8 cellular contexts compared by ENCODE assay signal in genomic region chr11:129364143-129364654, GRCh38. TPM values are rescaled to one million over a fixed set of nuclear protein-coding genes. Genes with fewer than 3 reads are reported as not detected.
A peak's percentile ranks its signal among the peaks of the same experiment; 100 is the strongest.
DNase-seq lines count a peak whose midpoint lies in the region; ATAC-seq and TF ChIP-seq lines count a peak whose summit lies in the region.

No MANE protein-coding gene starts in this region.

- no peaks in the 10 kb centered on the region for H3K9me3 ChIP-seq in adrenal gland (replicated peaks in 1 of 3)
- H3K9me3 ChIP-seq in right cardiac atrium (ENCODE audit: control insufficient read depth, low read length), result no peaks in the 10 kb centered on the region
- no peaks in the 10 kb centered on the region for H3K9me3 ChIP-seq in gastrocnemius medialis

- ATAC-seq in HG02678 (IDR thresholded peaks at IDR 0.05; ENCODE audit: unreplicated experiment), result peak; percentile 100
- peak; percentile 96 for ATAC-seq in right cardiac atrium
- peak in 1 of 2 donors; percentile 86 for ATAC-seq in gastrocnemius medialis

- no peak for TF ChIP-seq POLR2A in adrenal gland (IDR thresholded peaks at IDR 0.05)
- TF ChIP-seq POLR2A in gastrocnemius medialis (IDR thresholded peaks at IDR 0.05), result no peak

- no peak overlapping the region for H3K27ac ChIP-seq in adrenal gland
- no peak overlapping the region for H3K27ac ChIP-seq in right cardiac atrium (ENCODE audit: low read length)
- no peak overlapping the region for H3K27ac ChIP-seq in gastrocnemius medialis

- in situ Hi-C loops in GM13976 (cut with MboI; ENCODE audit: low sequenced_read_pairs, unreplicated experiment), result loop anchor here (25.0 kb wide), 1 partner anchor 373 kb away; no protein-coding TSS in a partner anchor
- in situ Hi-C loops in gastrocnemius medialis (cut with MboI; ENCODE audit: low sequenced_read_pairs in 4 of 4), result loop anchor here (10.0 to 25.0 kb wide), 2 partner anchors 373 to 391 kb away; no protein-coding TSS in a partner anchor

- DNase-seq in GM13976 (ENCODE audit: low spot score) (peak; percentile 70), NCI-H1105 (lab: John Stamatoyannopoulos, UW) (peak; percentile 95), SW 1271 (lab: John Stamatoyannopoulos, UW) (peak; percentile 59 to 83), adrenal gland (peak; percentile 79 to 89 (median 87)), right cardiac atrium (peak; percentile 84 to 87 (median 86)), gastrocnemius medialis (peak; percentile 35 to 52), mesenteric fat pad (ENCODE audit: low spot score) (no peak)

- peak; percentile 100 for TF ChIP-seq CTCF in GM13976 (IDR thresholded peaks at IDR 0.05; ENCODE audit: borderline replicate concordance, control extremely low read depth, extremely low read depth, insufficient read depth, missing control alignments)
- TF ChIP-seq CTCF in adrenal gland (IDR thresholded peaks at IDR 0.05), result peak; percentile 94 to 98 (median 96)
- TF ChIP-seq CTCF in gastrocnemius medialis (IDR thresholded peaks at IDR 0.05 in 4 of 5, conservative IDR thresholded peaks at IDR 0.05 in 1 of 5), result peak; percentile 46 to 86 (median 66)

- H3K27me3 ChIP-seq in adrenal gland, result peaks cover 36% of the 10 kb centered on the region
- H3K27me3 ChIP-seq in right cardiac atrium (ENCODE audit: control insufficient read depth, insufficient read depth), result no peaks in the 10 kb centered on the region
- peaks cover 25 to 37% (median 34%) of the 10 kb centered on the region in 3 donors for H3K27me3 ChIP-seq in gastrocnemius medialis

- H3K4me1 ChIP-seq in adrenal gland (replicated peaks in 1 of 2) (no peaks in the 10 kb centered on the region), right cardiac atrium (ENCODE audit: control insufficient read depth, insufficient read depth, low read length) (no peaks in the 10 kb centered on the region), gastrocnemius medialis (no peaks in the 10 kb centered on the region)

- H3K4me3 ChIP-seq in adrenal gland (no peak overlapping the region), right cardiac atrium (ENCODE audit: low read length) (no peak overlapping the region), gastrocnemius medialis (peak overlapping the region in 1 of 4 donors; percentile 2)

- intact Hi-C loops in adrenal gland (cut with DNase I) (loop anchor here in 1 of 2 donors (5.0 kb wide), 1 partner anchor 383 kb away; no protein-coding TSS in a partner anchor), right cardiac atrium (cut with DNase I) (loop anchor here in 1 of 4 donors (10.0 kb wide), 1 partner anchor 381 kb away; no protein-coding TSS in a partner anchor), gastrocnemius medialis (cut with DNase I; ENCODE audit: low total_unique reads) (no loop called here)

- H3K36me3 ChIP-seq in adrenal gland (replicated peaks in 1 of 2) (no peaks in the 10 kb centered on the region), gastrocnemius medialis (no peaks in the 10 kb centered on the region)

- WGBS in adrenal gland, 4 donors, result 2 to 3% (median 3%) methylated on average over 19 of the region's 19 CpGs
- 1% methylated on average over 19 of the region's 19 CpGs for WGBS in right cardiac atrium

RNA-seq across cellular contexts. Expression of gene BARX2, which starts 11.4 kb away (rescaled TPM):
- total RNA-seq in adrenal gland (not detected), right cardiac atrium (not detected), gastrocnemius medialis (1 to 10 TPM in 2 of 4 donors, not detected in 2; 1.2 to 4.4 TPM), mesenteric fat pad (not detected)
- polyA plus RNA-seq in adrenal gland (under 1 TPM in 1 of 3 donors, not detected in 2; 0.07 TPM), right cardiac atrium (not detected)
